In genomic region chr15:78047631-78048409, GRCh38 we compare ENCODE assay signal across 9 cellular contexts. TPM values are rescaled to one million over a fixed set of nuclear protein-coding genes. Genes with fewer than 3 reads are reported as not detected.
A peak's percentile ranks its signal among the peaks of the same experiment; 100 is the strongest.
DNase-seq lines count a peak whose midpoint lies in the region; ATAC-seq and TF ChIP-seq lines count a peak whose summit lies in the region.
"Had no signal": no experiment of that assay in that cellular context is flagged by ENCODE, and none has a peak within 500 bp of the region (broad histone marks: within the 10 kb centered on the region; RNA-seq: fewer than 3 reads in every experiment).

No MANE protein-coding gene starts in this region.

- no peaks in the 10 kb centered on the region for H3K27me3 Mint-ChIP-seq in endodermal cell (ENCODE audit: insufficient read depth)
- H3K27me3 Mint-ChIP-seq in osteocyte (ENCODE audit: unreplicated experiment): no peaks in the 10 kb centered on the region
- no peaks in the 10 kb centered on the region for H3K27me3 Mint-ChIP-seq in WTC11 (ENCODE audit: low read depth)
- H3K27me3 Mint-ChIP-seq: naive B cell had no signal

- no peak overlapping the region for H3K27ac Mint-ChIP-seq in endodermal cell
- H3K27ac Mint-ChIP-seq in osteocyte (ENCODE audit: unreplicated experiment): peak overlapping the region; percentile 84
- no peak overlapping the region for H3K27ac Mint-ChIP-seq in WTC11

- H4K20me1 ChIP-seq in OCI-LY1 (ENCODE audit: insufficient read depth, low read length): no peaks in the 10 kb centered on the region

- peaks cover 2% of the 10 kb centered on the region for H3K36me3 Mint-ChIP-seq in endodermal cell (ENCODE audit: low read depth)
- peaks cover 31% of the 10 kb centered on the region for H3K36me3 Mint-ChIP-seq in osteocyte (ENCODE audit: unreplicated experiment)
- H3K36me3 Mint-ChIP-seq in WTC11: peaks cover 7% of the 10 kb centered on the region

- H3K4me3 Mint-ChIP-seq in endodermal cell (no peak overlapping the region), osteocyte (ENCODE audit: unreplicated experiment) (peak overlapping the region; percentile 24), WTC11 (no peak overlapping the region)

- H3K4me3 ChIP-seq in OCI-LY1 (ENCODE audit: low read depth, low read length, poor library complexity, severe bottlenecking) (no peak overlapping the region), endodermal cell (ENCODE audit: low read length) (no peak overlapping the region)

- H3K27ac ChIP-seq in OCI-LY1 (ENCODE audit: low read depth, low read length, poor library complexity, severe bottlenecking): peak overlapping the region; percentile 44
- H3K27ac ChIP-seq in endodermal cell (ENCODE audit: low read depth, low read length): no peak overlapping the region

- H3K4me1 ChIP-seq in OCI-LY1 (ENCODE audit: insufficient read depth, low read length, severe bottlenecking) (peaks cover 64% of the 10 kb centered on the region), endodermal cell (ENCODE audit: control insufficient read depth, insufficient read depth, low read length) (peaks cover 27% of the 10 kb centered on the region)

- no peaks in the 10 kb centered on the region for H3K9me3 Mint-ChIP-seq in endodermal cell
- no peaks in the 10 kb centered on the region for H3K9me3 Mint-ChIP-seq in osteocyte (ENCODE audit: unreplicated experiment)
- no peaks in the 10 kb centered on the region for H3K9me3 Mint-ChIP-seq in WTC11
- H3K9me3 Mint-ChIP-seq: naive B cell had no signal

- H3K4me1 Mint-ChIP-seq in endodermal cell: peaks cover 32% of the 10 kb centered on the region
- H3K4me1 Mint-ChIP-seq in osteocyte (ENCODE audit: unreplicated experiment): peaks cover 59% of the 10 kb centered on the region
- peaks cover 21% of the 10 kb centered on the region for H3K4me1 Mint-ChIP-seq in WTC11

- CTCF ChIA-PET in WTC11 (lab: Charles Lee): interaction anchor here (0.8 kb wide), 1 partner anchor 40 kb away, joined by 3 read pairs; no protein-coding TSS in a partner anchor

- H3K9me3 ChIP-seq in OCI-LY1 (ENCODE audit: low read length) (no peaks in the 10 kb centered on the region), endodermal cell (ENCODE audit: control insufficient read depth, low read length) (no peaks in the 10 kb centered on the region)

- peak overlapping the region; percentile 3; the same call in 1 of the 2 replicates for H3K9ac ChIP-seq in OCI-LY1 (ENCODE audit: low read length)
- no peak overlapping the region for H3K9ac ChIP-seq in endodermal cell (ENCODE audit: extremely low read depth, low read length, poor library complexity, severe bottlenecking)

- H3K27me3 ChIP-seq in OCI-LY1 (ENCODE audit: insufficient read depth, low read length) (no peaks in the 10 kb centered on the region), endodermal cell (ENCODE audit: control insufficient read depth, insufficient read depth, low read length, poor library complexity, severe bottlenecking) (no peaks in the 10 kb centered on the region)

- no peaks in the 10 kb centered on the region for H3K9me2 ChIP-seq in OCI-LY1 (ENCODE audit: low read depth, low read length)

- TF ChIP-seq CTCF in OCI-LY1 (IDR thresholded peaks at IDR 0.05; ENCODE audit: low read length) (no peak), endodermal cell (conservative IDR thresholded peaks at IDR 0.05) (no peak), osteocyte (IDR thresholded peaks at IDR 0.05) (no peak), WTC11 (IDR thresholded peaks at IDR 0.05) (no peak)

- 94 to 95% methylated on average over 3 to 5 of the region's 5 CpGs for WGBS in endodermal cell (ENCODE audit: insufficient coverage in 1 of 2, insufficient read length in 1 of 2), 2 experiments

- peak overlapping the region; percentile 17; the same call in 1 of the 2 replicates for H3K4me2 ChIP-seq in OCI-LY1 (ENCODE audit: low read length)

- no peaks in the 10 kb centered on the region for H3F3A ChIP-seq in OCI-LY1 (ENCODE audit: insufficient read depth, low read length)

- H3K79me2 ChIP-seq in OCI-LY1 (ENCODE audit: insufficient read depth, low read length): no peaks in the 10 kb centered on the region

- POLR2A ChIA-PET in WTC11 (lab: Charles Lee): no interaction called here

- H3K36me3 ChIP-seq in OCI-LY1 (ENCODE audit: insufficient read depth, low read length) (peaks cover 25% of the 10 kb centered on the region; the same call in 1 of the 2 replicates), endodermal cell (ENCODE audit: control insufficient read depth, insufficient read depth, low read length) (no peaks in the 10 kb centered on the region)

- no peak overlapping the region for H2AFZ ChIP-seq in OCI-LY1 (ENCODE audit: low read length)

- DNase-seq in EH (ENCODE audit: low read depth): peak; percentile 85
- DNase-seq in endodermal cell: peak; percentile 23
- no peak for DNase-seq in osteocyte (ENCODE audit: extremely low spot score, unreplicated experiment)
- DNase-seq in kidney tubule cell (ENCODE audit: low spot score): no peak
- no peak for DNase-seq in WTC11 (ENCODE audit: low spot score)
- no peak for DNase-seq in NAMALWA (ENCODE audit: low spot score)
- DNase-seq: naive B cell had no signal

- ATAC-seq in WTC11: no peak
- ATAC-seq in HG03432 (IDR thresholded peaks at IDR 0.05; ENCODE audit: unreplicated experiment): no peak

TF ChIP-seq in WTC11, 78 proteins besides CTCF, POLR2A, EP300 and RAD21 (continues in another document):
- TF ChIP-seq, protein P1, sequence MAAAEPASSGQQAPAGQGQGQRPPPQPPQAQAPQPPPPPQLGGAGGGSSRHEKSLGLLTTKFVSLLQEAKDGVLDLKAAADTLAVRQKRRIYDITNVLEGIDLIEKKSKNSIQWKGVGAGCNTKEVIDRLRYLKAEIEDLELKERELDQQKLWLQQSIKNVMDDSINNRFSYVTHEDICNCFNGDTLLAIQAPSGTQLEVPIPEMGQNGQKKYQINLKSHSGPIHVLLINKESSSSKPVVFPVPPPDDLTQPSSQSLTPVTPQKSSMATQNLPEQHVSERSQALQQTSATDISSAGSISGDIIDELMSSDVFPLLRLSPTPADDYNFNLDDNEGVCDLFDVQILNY (CRISPR knock-in tag; IDR thresholded peaks at IDR 0.05): no peak
- TF ChIP-seq ESRRA (CRISPR knock-in tag; IDR thresholded peaks at IDR 0.05; ENCODE audit: borderline replicate concordance) (no peak), ZMAT4 (CRISPR knock-in tag; IDR thresholded peaks at IDR 0.05) (no peak), FOXJ3 (CRISPR knock-in tag; IDR thresholded peaks at IDR 0.05; ENCODE audit: borderline replicate concordance) (no peak), KAT7 (CRISPR knock-in tag; IDR thresholded peaks at IDR 0.05; ENCODE audit: borderline replicate concordance) (no peak), ZNF121 (CRISPR knock-in tag; IDR thresholded peaks at IDR 0.05) (no peak), NFYB (CRISPR knock-in tag; conservative IDR thresholded peaks at IDR 0.05; ENCODE audit: low read depth) (no peak)
- TF ChIP-seq, protein P2, sequence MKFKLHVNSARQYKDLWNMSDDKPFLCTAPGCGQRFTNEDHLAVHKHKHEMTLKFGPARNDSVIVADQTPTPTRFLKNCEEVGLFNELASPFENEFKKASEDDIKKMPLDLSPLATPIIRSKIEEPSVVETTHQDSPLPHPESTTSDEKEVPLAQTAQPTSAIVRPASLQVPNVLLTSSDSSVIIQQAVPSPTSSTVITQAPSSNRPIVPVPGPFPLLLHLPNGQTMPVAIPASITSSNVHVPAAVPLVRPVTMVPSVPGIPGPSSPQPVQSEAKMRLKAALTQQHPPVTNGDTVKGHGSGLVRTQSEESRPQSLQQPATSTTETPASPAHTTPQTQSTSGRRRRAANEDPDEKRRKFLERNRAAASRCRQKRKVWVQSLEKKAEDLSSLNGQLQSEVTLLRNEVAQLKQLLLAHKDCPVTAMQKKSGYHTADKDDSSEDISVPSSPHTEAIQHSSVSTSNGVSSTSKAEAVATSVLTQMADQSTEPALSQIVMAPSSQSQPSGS (CRISPR knock-in tag; IDR thresholded peaks at IDR 0.05; ENCODE audit: borderline replicate concordance, low read depth): no peak
- TF ChIP-seq, protein P3, sequence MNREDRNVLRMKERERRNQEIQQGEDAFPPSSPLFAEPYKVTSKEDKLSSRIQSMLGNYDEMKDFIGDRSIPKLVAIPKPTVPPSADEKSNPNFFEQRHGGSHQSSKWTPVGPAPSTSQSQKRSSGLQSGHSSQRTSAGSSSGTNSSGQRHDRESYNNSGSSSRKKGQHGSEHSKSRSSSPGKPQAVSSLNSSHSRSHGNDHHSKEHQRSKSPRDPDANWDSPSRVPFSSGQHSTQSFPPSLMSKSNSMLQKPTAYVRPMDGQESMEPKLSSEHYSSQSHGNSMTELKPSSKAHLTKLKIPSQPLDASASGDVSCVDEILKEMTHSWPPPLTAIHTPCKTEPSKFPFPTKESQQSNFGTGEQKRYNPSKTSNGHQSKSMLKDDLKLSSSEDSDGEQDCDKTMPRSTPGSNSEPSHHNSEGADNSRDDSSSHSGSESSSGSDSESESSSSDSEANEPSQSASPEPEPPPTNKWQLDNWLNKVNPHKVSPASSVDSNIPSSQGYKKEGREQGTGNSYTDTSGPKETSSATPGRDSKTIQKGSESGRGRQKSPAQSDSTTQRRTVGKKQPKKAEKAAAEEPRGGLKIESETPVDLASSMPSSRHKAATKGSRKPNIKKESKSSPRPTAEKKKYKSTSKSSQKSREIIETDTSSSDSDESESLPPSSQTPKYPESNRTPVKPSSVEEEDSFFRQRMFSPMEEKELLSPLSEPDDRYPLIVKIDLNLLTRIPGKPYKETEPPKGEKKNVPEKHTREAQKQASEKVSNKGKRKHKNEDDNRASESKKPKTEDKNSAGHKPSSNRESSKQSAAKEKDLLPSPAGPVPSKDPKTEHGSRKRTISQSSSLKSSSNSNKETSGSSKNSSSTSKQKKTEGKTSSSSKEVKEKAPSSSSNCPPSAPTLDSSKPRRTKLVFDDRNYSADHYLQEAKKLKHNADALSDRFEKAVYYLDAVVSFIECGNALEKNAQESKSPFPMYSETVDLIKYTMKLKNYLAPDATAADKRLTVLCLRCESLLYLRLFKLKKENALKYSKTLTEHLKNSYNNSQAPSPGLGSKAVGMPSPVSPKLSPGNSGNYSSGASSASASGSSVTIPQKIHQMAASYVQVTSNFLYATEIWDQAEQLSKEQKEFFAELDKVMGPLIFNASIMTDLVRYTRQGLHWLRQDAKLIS (CRISPR knock-in tag; IDR thresholded peaks at IDR 0.05; ENCODE audit: borderline replicate concordance): no peak

RNA-seq across cellular contexts. Expression of gene TBC1D2B, which starts 29.7 kb away (rescaled TPM):
- 10 to 100 TPM; 13.8 to 23.8 TPM for total RNA-seq in endodermal cell
- 10.7 TPM for polyA plus RNA-seq in endodermal cell (2013, experiment 1 of 2)
- 12.9 TPM for polyA plus RNA-seq in endodermal cell (2013, experiment 2 of 2)
- 65.5 and 69.3 TPM in 2 replicates for total RNA-seq in osteocyte
- total RNA-seq in WTC11 (2021): 15.2 to 18.3 TPM (median 16.8 TPM) in 3 replicates

RNA-seq across cellular contexts. Expression of gene SH2D7, which starts 44.5 kb away (rescaled TPM):
- total RNA-seq in endodermal cell: not detected
- not detected for polyA plus RNA-seq in endodermal cell (2013, experiment 1 of 2)
- not detected for polyA plus RNA-seq in endodermal cell (2013, experiment 2 of 2)
- total RNA-seq in osteocyte: not detected in 2 replicates
- not detected in 3 replicates for total RNA-seq in WTC11 (2021)

Comparison
In these comparisons a context has a peak if more than half of its experiments do, and no peak if none do; other contexts are left out.
1. DNase-seq: peak in EH (single experiment) and endodermal cell (single experiment); none in osteocyte (single experiment), kidney tubule cell (single experiment), WTC11 (single experiment) and NAMALWA (single experiment).